In the genomic region with DNA sequence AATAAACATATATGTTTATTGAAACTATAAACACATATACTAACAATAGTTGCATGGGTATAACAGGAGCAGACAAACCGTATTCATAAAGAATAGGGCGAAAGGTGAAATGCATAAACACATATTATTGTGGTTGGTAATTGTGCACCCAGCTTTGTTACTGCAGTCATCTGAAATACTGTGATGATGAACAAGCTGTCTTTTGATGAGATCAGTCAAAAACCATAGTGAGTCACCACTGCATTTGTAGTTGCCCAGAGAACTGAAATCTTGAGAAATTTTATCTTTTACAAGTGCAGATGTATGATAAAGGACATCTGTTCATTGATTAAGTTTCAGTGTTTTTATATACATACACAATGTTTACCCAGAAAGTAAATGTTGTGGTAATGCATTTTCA, we compare ENCODE assay signal across 13 cellular contexts.
A peak's percentile ranks its signal among the peaks of the same experiment; 100 is the strongest.
DNase-seq lines count a peak whose midpoint lies in the region; ATAC-seq and TF ChIP-seq lines count a peak whose summit lies in the region.
"Had no signal": no experiment of that assay in that cellular context is flagged by ENCODE, and none has a peak within 500 bp of the region (broad histone marks: within the 10 kb centered on the region; RNA-seq: fewer than 3 reads in every experiment).

No MANE protein-coding gene starts in this region.

- H3K27me3 ChIP-seq in fibroblast of lung (ENCODE audit: control insufficient read depth, insufficient read depth, low read length): no peaks in the 10 kb centered on the region
- H3K27me3 ChIP-seq in smooth muscle cell (ENCODE audit: low read depth): no peaks in the 10 kb centered on the region
- H3K27me3 ChIP-seq: right lobe of liver had no signal

- H3K4me1 ChIP-seq in fibroblast of lung (ENCODE audit: control insufficient read depth, extremely low read depth, insufficient read depth, low read length) (peaks cover 3% of the 10 kb centered on the region), smooth muscle cell (ENCODE audit: low read depth) (peaks cover 3% of the 10 kb centered on the region)

- no peak overlapping the region for H3K4me2 ChIP-seq in fibroblast of lung (ENCODE audit: extremely low read depth, insufficient read depth, low read length)
- H3K4me2 ChIP-seq in smooth muscle cell: peak overlapping the region; percentile 17

- no peaks in the 10 kb centered on the region for H3F3A ChIP-seq in smooth muscle cell (ENCODE audit: low read depth)

- no peaks in the 10 kb centered on the region for H3K79me2 ChIP-seq in fibroblast of lung (ENCODE audit: control insufficient read depth, insufficient read depth, low read length)
- H3K79me2 ChIP-seq in smooth muscle cell (ENCODE audit: low read depth): no peaks in the 10 kb centered on the region

- H3K36me3 ChIP-seq in fibroblast of lung (ENCODE audit: control insufficient read depth, insufficient read depth, low read length): no peaks in the 10 kb centered on the region
- H3K36me3 ChIP-seq in smooth muscle cell (ENCODE audit: low read depth): no peaks in the 10 kb centered on the region

- H3K9ac ChIP-seq in fibroblast of lung (ENCODE audit: insufficient read depth, low read length) (no peak overlapping the region), smooth muscle cell (ENCODE audit: low read depth) (peak overlapping the region; percentile 22)

- no peaks in the 10 kb centered on the region for H3K9me3 ChIP-seq in fibroblast of lung (ENCODE audit: control insufficient read depth, insufficient read depth, low read depth, low read length)
- H3K9me3 ChIP-seq in smooth muscle cell (replicated peaks; ENCODE audit: low read depth): no peaks in the 10 kb centered on the region
- H3K9me3 ChIP-seq: right lobe of liver had no signal

- TF ChIP-seq CTCF in fibroblast of lung (conservative IDR thresholded peaks at IDR 0.05 in 1 of 2, IDR thresholded peaks at IDR 0.05 in 1 of 2; ENCODE audit: low read depth in 1 of 2, low read length in 2 of 2) (no peak), smooth muscle cell (IDR thresholded peaks at IDR 0.05; ENCODE audit: borderline replicate concordance, insufficient read depth, poor library complexity, severe bottlenecking) (no peak)

- no peaks in the 10 kb centered on the region for H4K20me1 ChIP-seq in fibroblast of lung (ENCODE audit: control insufficient read depth, extremely low read depth, insufficient read depth, low read length)
- H4K20me1 ChIP-seq in smooth muscle cell (ENCODE audit: low read depth): no peaks in the 10 kb centered on the region

- in situ Hi-C loops in SK-MEL-5 (cut with HindIII; ENCODE audit: low pct_unique_long_range_greater_than_20kb, low sequenced_read_pairs): no loop called here

- H3K27ac ChIP-seq in fibroblast of lung (ENCODE audit: insufficient read depth, low read length) (no peak overlapping the region), smooth muscle cell (ENCODE audit: low read depth) (peak overlapping the region; percentile 74)
- H3K27ac ChIP-seq: HL-60, right lobe of liver had no signal

- WGBS in smooth muscle cell (ENCODE audit: low lambda C conversion rate): 74% methylated on average over 2 of the region's 2 CpGs

- no peak overlapping the region for H2AFZ ChIP-seq in fibroblast of lung (ENCODE audit: low read length)
- no peak overlapping the region for H2AFZ ChIP-seq in smooth muscle cell (ENCODE audit: low read depth)

- H3K4me3 ChIP-seq in fibroblast of lung (replicated peaks in 1 of 4; ENCODE audit: control extremely low read depth in 1 of 4, insufficient read depth in 1 of 4, low read depth in 3 of 4, low read length in 4 of 4): no peak overlapping the region
- no peak overlapping the region for H3K4me3 ChIP-seq in smooth muscle cell
- H3K4me3 ChIP-seq: right lobe of liver had no signal

- peak; percentile 37 for DNase-seq in H4 (ENCODE audit: low spot score)
- DNase-seq in SK-MEL-5 (ENCODE audit: low read depth, low spot score): peak; percentile 4
- DNase-seq in fibroblast of lung (ENCODE audit: low read depth in 2 of 2): peak; percentile 59 to 87
- DNase-seq in smooth muscle cell (lab: John Stamatoyannopoulos, UW; ENCODE audit: unreplicated experiment): no peak
- DNase-seq in SW 1271 (lab: John Stamatoyannopoulos, UW): no peak
- DNase-seq in activated effector memory CD4-positive, alpha-beta T cell treated with Interleukin-2 at 50 U/mL for 16 hours: no peak
- no peak for DNase-seq in nucleus accumbens (lab: John Stamatoyannopoulos, UW)
- DNase-seq: activated CD4-positive, alpha-beta memory T cell treated with anti-CD3 and anti-CD28 coated beads, Interleukin-2, amount 10 ng/mL, durations not matched to agents 7 days and 5 days; effector memory CD8-positive, alpha-beta T cell; NCI-H1105; right lobe of liver had no signal

- ATAC-seq in HG02623 (IDR thresholded peaks at IDR 0.05; ENCODE audit: unreplicated experiment): no peak
- ATAC-seq: effector memory CD8-positive, alpha-beta T cell; right lobe of liver had no signal

Comparison
In these comparisons a context has a peak if more than half of its experiments do, and no peak if none do; other contexts are left out.
1. DNase-seq: peak in H4 (single experiment), SK-MEL-5 (single experiment) and fibroblast of lung (2 of 2); none in smooth muscle cell (single experiment), SW 1271 (0 of 2), activated effector memory CD4-positive, alpha-beta T cell treated with Interleukin-2 at 50 U/mL for 16 hours (single experiment) and nucleus accumbens (0 of 56).